ENCODE assay signal across 12 cellular contexts in the genomic region with DNA sequence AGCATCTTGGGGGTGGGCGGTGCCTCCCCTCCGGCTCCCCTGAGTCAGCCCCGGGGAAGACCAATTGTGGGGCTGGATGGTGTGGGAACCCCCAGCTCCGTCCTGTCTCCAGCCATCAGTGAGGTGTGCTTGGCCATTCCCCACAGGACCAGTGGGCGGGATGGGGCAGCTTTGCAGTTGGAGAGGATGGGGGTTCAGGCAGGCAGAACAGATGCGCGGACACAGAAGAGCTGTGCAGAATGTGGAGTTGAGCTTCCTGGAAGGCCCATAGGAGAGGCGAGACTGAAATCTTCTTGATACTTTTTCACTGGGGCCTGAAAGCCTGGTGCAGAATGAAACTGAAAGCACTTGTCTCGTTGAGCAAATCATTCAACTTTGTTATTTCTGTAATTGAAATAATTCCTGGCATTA. TPM values are rescaled to one million over a fixed set of nuclear protein-coding genes. Genes with fewer than 3 reads are reported as not detected.
DNase-seq lines count a peak whose midpoint lies in the region; ATAC-seq, FAIRE-seq and TF ChIP-seq lines count a peak whose summit lies in the region.
"Had no signal": no experiment of that assay in that cellular context is flagged by ENCODE, and none has a peak within 500 bp of the region (broad histone marks: within the 10 kb centered on the region; RNA-seq: fewer than 3 reads in every experiment).

No MANE protein-coding gene starts in this region.

- TF ChIP-seq EP300 in HepG2 (IDR thresholded peaks at IDR 0.05; ENCODE audit: low read depth in 2 of 2, low read length in 2 of 2) (no peak), HepG2 (CRISPR knock-in tag; IDR thresholded peaks at IDR 0.05; ENCODE audit: borderline replicate concordance) (no peak), GM12878 (IDR thresholded peaks at IDR 0.05; ENCODE audit: borderline replicate concordance in 1 of 2, control insufficient read depth in 1 of 2, low read depth in 2 of 2, low read length in 2 of 2) (no peak)

- TF ChIP-seq CTCF in right lobe of liver (IDR thresholded peaks at IDR 0.05), result no peak
- no peak for TF ChIP-seq CTCF in HepG2 (CRISPR knock-in tag; IDR thresholded peaks at IDR 0.05)
- TF ChIP-seq CTCF in GM12878 (IDR thresholded peaks at IDR 0.05 in 2 of 3, conservative IDR thresholded peaks at IDR 0.05 in 1 of 3; ENCODE audit: control insufficient read depth in 2 of 3, extremely low read depth in 1 of 3, insufficient read depth in 1 of 3, low read depth in 3 of 3, low read length in 3 of 3), result no peak

- no peaks in the 10 kb centered on the region for H3K27me3 ChIP-seq in right lobe of liver
- peaks cover 0 to 3% of the 10 kb centered on the region in 2 experiments; a peak in 2 of 5 replicates for H3K27me3 ChIP-seq in HepG2 (ENCODE audit: control insufficient read depth in 1 of 2, insufficient read depth in 2 of 2, low read length in 2 of 2)
- no peaks in the 10 kb centered on the region for H3K27me3 ChIP-seq in GM23248 (replicated peaks; ENCODE audit: insufficient read depth)
- no peaks in the 10 kb centered on the region for H3K27me3 ChIP-seq in GM12878 (replicated peaks in 1 of 2; ENCODE audit: control insufficient read depth in 2 of 2, insufficient read depth in 2 of 2, low read length in 1 of 2)
- no peaks in the 10 kb centered on the region for H3K27me3 ChIP-seq in thymus (ENCODE audit: control insufficient read depth, insufficient read depth)

- no TSS peak for BruUV-seq in HepG2 (replicated peaks; lab: Mats Ljungman, UMichigan)
- no TSS peak for BruUV-seq in GM12878 (replicated peaks; lab: Mats Ljungman, UMichigan)

- 34% methylated on average over 3 of the region's 9 CpGs for WGBS in right lobe of liver (ENCODE audit: insufficient coverage, low coverage, low lambda C conversion rate, missing lambda C conversion rate)
- WGBS in HepG2 (ENCODE audit: low lambda C conversion rate), result 59% methylated on average over 6 of the region's 9 CpGs
- WGBS in GM23248 (ENCODE audit: low coverage in 1 of 2, low lambda C conversion rate in 2 of 2, missing lambda C conversion rate in 2 of 2), 2 experiments, result 63 to 69% methylated on average over 9 of the region's 9 CpGs
- WGBS in GM12878 (ENCODE audit: insufficient coverage, insufficient replicate concordance, low lambda C conversion rate, missing lambda C conversion rate), result 32% methylated on average over 9 of the region's 9 CpGs
- WGBS in thymus, result 69% methylated on average over 9 of the region's 9 CpGs

- H3K36me3 ChIP-seq in right lobe of liver (no peaks in the 10 kb centered on the region), HepG2 (replicated peaks in 1 of 2; ENCODE audit: control insufficient read depth in 1 of 2, insufficient read depth in 2 of 2, low read length in 2 of 2) (no peaks in the 10 kb centered on the region), GM23248 (ENCODE audit: low read depth) (no peaks in the 10 kb centered on the region), GM12878 (ENCODE audit: control insufficient read depth in 2 of 2, insufficient read depth in 2 of 2, low read length in 1 of 2) (peaks cover 5 to 12% of the 10 kb centered on the region in 2 experiments; a peak in 3 of 4 replicates), thymus (ENCODE audit: control insufficient read depth, insufficient read depth) (no peaks in the 10 kb centered on the region)

- POLR2A ChIA-PET in HepG2 (lab: Yijun Ruan, JAX), result no interaction called here
- POLR2A ChIA-PET in GM12878 (lab: Charles Lee), result interaction anchor here (0.9 to 5.7 kb wide), 4 partner anchors 15 to 24 kb away, joined by 3 to 33 read pairs (median 4); partner anchors contain the start of gene PARVB

- TF ChIP-seq POLR2A in right lobe of liver (IDR thresholded peaks at IDR 0.05) (no peak), HepG2 (IDR thresholded peaks at IDR 0.05; ENCODE audit: insufficient read depth in 1 of 2, low read depth in 2 of 2, low read length in 2 of 2) (no peak), GM12878 (IDR thresholded peaks at IDR 0.05; ENCODE audit: low read depth, low read length) (peak; percentile 53)

- intact Hi-C loops in right lobe of liver (cut with DNase I), result no loop called here
- intact Hi-C loops in HepG2 (cut with micrococcal nuclease; ENCODE audit: unreplicated experiment), result no loop called here
- intact Hi-C loops in GM12878 (cut with micrococcal nuclease; ENCODE audit: unreplicated experiment), result no loop called here

- no peak for DNase-seq in right lobe of liver
- no peak for DNase-seq in HepG2 (ENCODE audit: low spot score)
- peak; percentile 6 for DNase-seq in GM23248
- DNase-seq in GM12878 (ENCODE audit: low read depth, low spot score), result no peak
- DNase-seq in epidermal melanocyte (ENCODE audit: insufficient read length, low spot score), result no peak
- no peak for DNase-seq in HUDEP-2 (lab: John Stamatoyannopoulos, UW; ENCODE audit: unreplicated experiment in 76 of 76)
- DNase-seq: activated CD8-positive, alpha-beta memory T cell treated with anti-CD3 and anti-CD28 coated beads, Interleukin-2, amount 50 U/mL, for 48 hours; psoas muscle; stimulated activated CD4-positive, alpha-beta T cell treated with anti-CD3 and anti-CD28 coated beads, Interleukin-4, amount 100 ng/mL, for 24 hours had no signal

- H4K20me1 ChIP-seq in HepG2 (ENCODE audit: insufficient read depth, low read length) (no peaks in the 10 kb centered on the region), GM23248 (ENCODE audit: insufficient read depth) (peaks cover 8% of the 10 kb centered on the region; the same call in 1 of the 2 replicates), GM12878 (ENCODE audit: control insufficient read depth, insufficient read depth) (no peaks in the 10 kb centered on the region)

- H3K27ac ChIP-seq in right lobe of liver (peak overlapping the region in 1 of 3 donors; percentile 7), HepG2 (ENCODE audit: extremely low read length, insufficient read depth, low read length) (no peak overlapping the region), GM23248 (no peak overlapping the region), GM12878 (ENCODE audit: control insufficient read depth, insufficient read depth) (peak overlapping the region; percentile 60), thymus (ENCODE audit: low read depth) (peak overlapping the region; percentile 42)
- H3K27ac ChIP-seq: C4-2B had no signal

- SMC1A ChIA-PET in GM12878 (lab: Charles Lee; ENCODE audit: uncharacterized antibody, unreplicated experiment), result interaction anchor here (1.0 to 3.8 kb wide), 4 partner anchors 9 to 54 kb away, joined by 3 to 20 read pairs (median 8); no protein-coding TSS in a partner anchor

- H3K4me3 ChIP-seq in right lobe of liver (no peak overlapping the region), HepG2 (replicated peaks in 1 of 3; ENCODE audit: insufficient read depth in 1 of 3, low read depth in 2 of 3, low read length in 3 of 3) (no peak overlapping the region), GM23248 (no peak overlapping the region), GM12878 (peak overlapping the region; percentile 40), thymus (ENCODE audit: low read length) (no peak overlapping the region)
- H3K4me3 ChIP-seq: psoas muscle had no signal

- H3K9me2 ChIP-seq in GM23248 (ENCODE audit: insufficient read depth), result no peaks in the 10 kb centered on the region

- no peak for FAIRE-seq in HepG2 (lab: Jason Lieb, UNC)
- peak; percentile 80 for FAIRE-seq in GM12878 (lab: Jason Lieb, UNC)

- H3F3A ChIP-seq in GM23248 (ENCODE audit: insufficient read depth), result no peaks in the 10 kb centered on the region

- CTCF ChIA-PET in HepG2 (lab: Yijun Ruan, JAX; ENCODE audit: low intra/inter-chr PET ratio, low total read pairs), result no interaction called here
- CTCF ChIA-PET in GM12878 (lab: Yijun Ruan, JAX), result interaction anchor here (0.5 to 3.3 kb wide), 6 partner anchors 21 to 55 kb away, joined by 3 to 14 read pairs (median 5); no protein-coding TSS in a partner anchor

- ATAC-seq in right lobe of liver, result peak; percentile 27 to 44 (median 34)
- no peak for ATAC-seq in HepG2
- peak; percentile 62 for ATAC-seq in GM12878
- ATAC-seq in HG02970 (IDR thresholded peaks at IDR 0.05; ENCODE audit: low FRiP score, unreplicated experiment), result no peak
- ATAC-seq: psoas muscle had no signal

- RAD21 ChIA-PET in GM12878 (lab: Charles Lee; ENCODE audit: unreplicated experiment), result interaction anchor here (1.6 to 2.0 kb wide), 4 partner anchors 19 to 26 kb away, joined by 4 to 11 read pairs (median 6); no protein-coding TSS in a partner anchor

- no peak overlapping the region for H2AFZ ChIP-seq in HepG2 (ENCODE audit: low read length)
- H2AFZ ChIP-seq in GM23248, result no peak overlapping the region
- no peak overlapping the region; the same call in 1 of the 2 replicates for H2AFZ ChIP-seq in GM12878 (ENCODE audit: control insufficient read depth, low read depth, low read length)

- H3K79me2 ChIP-seq in HepG2 (ENCODE audit: insufficient read depth, low read length) (no peaks in the 10 kb centered on the region), GM23248 (ENCODE audit: insufficient read depth) (peaks cover 99% of the 10 kb centered on the region), GM12878 (ENCODE audit: control insufficient read depth, insufficient read depth, low read length) (peaks cover 82% of the 10 kb centered on the region)

- in situ Hi-C loops in HepG2 (cut with HindIII; ENCODE audit: extremely low pct_ligation_motif_present, low pct_unique_long_range_greater_than_20kb), result no loop called here
- in situ Hi-C loops in GM23248 (cut with MboI), result no loop called here
- in situ Hi-C loops in GM12878 (cut with MboI), result loop anchor here (25.0 kb wide), 1 partner anchor 1386 kb away; no protein-coding TSS in a partner anchor

- no peaks in the 10 kb centered on the region for H3K4me1 ChIP-seq in right lobe of liver
- H3K4me1 ChIP-seq in HepG2 (ENCODE audit: insufficient read depth, low read length), result 0 out of 2 replicates have a peak, but pooled peaks cover 6% of the 10 kb centered on the region
- peaks cover 11% of the 10 kb centered on the region for H3K4me1 ChIP-seq in GM23248 (ENCODE audit: insufficient read depth)
- peaks cover 45% of the 10 kb centered on the region for H3K4me1 ChIP-seq in GM12878 (ENCODE audit: control insufficient read depth, insufficient read depth, low read length)
- peaks cover 30% of the 10 kb centered on the region for H3K4me1 ChIP-seq in thymus (ENCODE audit: control insufficient read depth, insufficient read depth, low read length)

- no peak overlapping the region for H3K4me2 ChIP-seq in HepG2 (ENCODE audit: low read depth, low read length)
- peak overlapping the region; percentile 1 for H3K4me2 ChIP-seq in GM23248 (ENCODE audit: unreplicated experiment)
- H3K4me2 ChIP-seq in GM12878 (ENCODE audit: control insufficient read depth, insufficient read depth), result peak overlapping the region; percentile 64

- H3K9me3 ChIP-seq in right lobe of liver (no peaks in the 10 kb centered on the region), HepG2 (ENCODE audit: low read length) (no peaks in the 10 kb centered on the region), GM23248 (ENCODE audit: low read depth) (no peaks in the 10 kb centered on the region), GM12878 (replicated peaks; ENCODE audit: control insufficient read depth, insufficient read depth, low read length) (no peaks in the 10 kb centered on the region), thymus (ENCODE audit: control insufficient read depth) (no peaks in the 10 kb centered on the region)
- H3K9me3 ChIP-seq: psoas muscle had no signal

- TF ChIP-seq RAD21 in HepG2 (CRISPR knock-in tag; IDR thresholded peaks at IDR 0.05), result no peak
- TF ChIP-seq RAD21 in GM12878 (IDR thresholded peaks at IDR 0.05; ENCODE audit: insufficient read depth, low read depth, low read length), result no peak

- H3K9ac ChIP-seq in HepG2 (ENCODE audit: insufficient read depth, low read depth, low read length) (no peak overlapping the region), GM23248 (no peak overlapping the region), GM12878 (ENCODE audit: control insufficient read depth, insufficient read depth, low read length) (peak overlapping the region; percentile 24)

RNA-seq across cellular contexts. Expression of gene PARVB, which starts 23.8 kb away (rescaled TPM):
- total RNA-seq in right lobe of liver, result 10 to 100 TPM; 14.2 to 21.3 (median 15.2) TPM
- total RNA-seq in HepG2 (2016; rRNA removed; fragmentation: Illumina TruSeq; extraction: Trizol), result 0.15 TPM in 1 of 2 replicates, not detected in the other
- total RNA-seq in HepG2 (2016; cell fraction: cytosol; rRNA removed; fragmentation: Illumina TruSeq; extraction: Trizol; ENCODE audit: low read depth), result not detected in 2 replicates
- 0.06 TPM in 1 of 2 replicates, not detected in the other for total RNA-seq in HepG2 (2016; cell fraction: insoluble cytoplasmic fraction; rRNA removed; fragmentation: Illumina TruSeq; extraction: Trizol)
- not detected in 2 replicates for total RNA-seq in HepG2 (2016; cell fraction: membrane; rRNA removed; fragmentation: Illumina TruSeq; extraction: Trizol)
- total RNA-seq in HepG2 (2016; cell fraction: nucleus; rRNA removed; fragmentation: Illumina TruSeq; extraction: Trizol), result not detected in 2 replicates
- polyA plus RNA-seq in HepG2 (2011; rRNA removed), result 0.11 and 0.18 TPM in 2 replicates
- polyA plus RNA-seq in HepG2 (2011; cell fraction: cytosol; rRNA removed), result 0.15 and 0.19 TPM in 2 replicates
- 0.16 and 0.33 TPM in 2 replicates for polyA plus RNA-seq in HepG2 (2011; cell fraction: nucleus; rRNA removed)
- not detected in 2 replicates for polyA plus RNA-seq in HepG2 (2012)
- 0.07 and 0.15 TPM in 2 replicates for polyA plus RNA-seq in HepG2 (2016; cell fraction: cytosol; fragmentation: Illumina TruSeq; extraction: Trizol; ENCODE audit: low read depth)
- polyA plus RNA-seq in HepG2 (2016; cell fraction: insoluble cytoplasmic fraction; fragmentation: Illumina TruSeq; extraction: Trizol; ENCODE audit: low read depth), result not detected in 2 replicates
- polyA plus RNA-seq in HepG2 (2016; cell fraction: membrane; fragmentation: Illumina TruSeq; extraction: Trizol; ENCODE audit: low read depth), result 0.15 TPM in 1 of 2 replicates, not detected in the other
- polyA plus RNA-seq in HepG2 (2016; cell fraction: nucleus; fragmentation: Illumina TruSeq; extraction: Trizol; ENCODE audit: insufficient read depth, low read depth), result 0.29 and 0.56 TPM in 2 replicates
- 1.1 and 29.8 TPM in 2 replicates for polyA minus RNA-seq in HepG2 (2011; rRNA and poly(A)+ RNA removed; ENCODE audit: low replicate concordance)
- 0.88 TPM in 1 of 2 replicates, not detected in the other for polyA minus RNA-seq in HepG2 (2011; cell fraction: cytosol; rRNA and poly(A)+ RNA removed)
- 1.0 TPM in 1 of 2 replicates, not detected in the other for polyA minus RNA-seq in HepG2 (2011; cell fraction: nucleus; rRNA and poly(A)+ RNA removed)
- 141 and 143 TPM in 2 replicates for total RNA-seq in GM23248 (2014; rRNA removed; shearing (Covaris generic))
- polyA plus RNA-seq in GM23248 (2016; fragmentation: Nextera tagmentation; extraction: Ambion mirVana), result 52.6 and 53.2 TPM in 2 replicates
- total RNA-seq in GM12878 (2013; cell fraction: nucleolus; rRNA removed), result 111 and 117 TPM in 2 replicates
- total RNA-seq in GM12878 (2014; rRNA removed), result 134 and 152 TPM in 2 replicates
- total RNA-seq in GM12878 (2014; rRNA removed; fragmentation: Illumina TruSeq; extraction: Trizol), result 69.7 and 70.3 TPM in 2 replicates
- total RNA-seq in GM12878 (2021), result 154 and 159 TPM in 2 replicates
- polyA plus RNA-seq in GM12878 (2011; ENCODE audit: low read depth), result 66.8 TPM
- 206 and 264 TPM in 2 replicates for polyA plus RNA-seq in GM12878 (2011; rRNA removed)
- polyA plus RNA-seq in GM12878 (2011; cell fraction: cytosol; rRNA removed), result 342 and 427 TPM in 2 replicates
- 245 and 262 TPM in 2 replicates for polyA plus RNA-seq in GM12878 (2011; cell fraction: nucleus; rRNA removed)
- 179 and 250 TPM in 2 replicates for polyA plus RNA-seq in GM12878 (2012)
- polyA plus RNA-seq in GM12878 (2014; fragmentation: Illumina TruSeq; extraction: Trizol), result 40.7 and 82.2 TPM in 2 replicates
- 1 to 10 TPM; 5.2 to 7.1 TPM for polyA plus RNA-seq in GM12878 (2014; fragmentation: Nextera tagmentation; extraction: Ambion mirVana)
- polyA plus RNA-seq in GM12878 (2014; rRNA removed), result 239 and 255 TPM in 2 replicates
- 10 to 100 TPM; 60.9 to 66.9 TPM for polyA plus RNA-seq in GM12878 (2016; fragmentation: Nextera tagmentation; extraction: Ambion mirVana)
- polyA minus RNA-seq in GM12878 (2011; rRNA and poly(A)+ RNA removed), result 124 and 137 TPM in 2 replicates
- polyA minus RNA-seq in GM12878 (2011; cell fraction: cytosol; rRNA and poly(A)+ RNA removed), result 41.4 and 42.4 TPM in 2 replicates
- 18.9 and 21.1 TPM in 2 replicates for polyA minus RNA-seq in GM12878 (2011; cell fraction: nucleus; rRNA and poly(A)+ RNA removed)
- 15.2 TPM for polyA plus RNA-seq in thymus

Comparison
In these comparisons a context has a peak if more than half of its experiments do, and no peak if none do; other contexts are left out.
1. ATAC-seq: peak in right lobe of liver (4 of 4) and GM12878 (single experiment); none in HepG2 (single experiment) and HG02970 (single experiment).
2. RNA of gene PARVB, which starts 23.8 kb away (total RNA-seq): 69.7 to 159 TPM in GM12878, 141 to 143 TPM in GM23248 and 14.2 to 21.3 TPM in right lobe of liver; 0.06 to 0.15 TPM in HepG2; every median in the first group is over 10 times any median in the second.
3. H3K27ac ChIP-seq: peak in GM12878 (single experiment) and thymus (single experiment); none in HepG2 (single experiment) and GM23248 (single experiment).